12 cellular contexts compared by ENCODE assay signal in the genomic region with DNA sequence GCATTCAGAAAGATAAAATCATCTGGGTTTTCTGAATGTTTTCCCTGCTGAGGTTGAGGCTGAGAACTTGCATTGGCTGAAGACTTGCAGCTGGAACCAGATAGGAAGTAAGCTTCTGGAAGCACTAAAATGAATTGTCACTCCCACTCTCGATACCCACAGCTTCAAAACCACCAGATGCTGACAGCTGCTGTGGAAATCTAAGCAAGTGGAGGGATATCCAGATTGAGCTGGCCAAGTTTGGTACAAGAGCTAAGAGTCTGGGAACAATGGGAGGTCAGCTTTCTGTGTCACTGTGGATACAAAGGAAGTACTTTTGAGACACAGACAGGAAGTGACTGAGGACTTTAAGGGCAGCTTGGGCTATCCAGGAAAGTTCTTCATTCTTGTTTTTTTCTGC. TPM values are rescaled to one million over a fixed set of nuclear protein-coding genes. Genes with fewer than 3 reads are reported as not detected.
A peak's percentile ranks its signal among the peaks of the same experiment; 100 is the strongest.
DNase-seq lines count a peak whose midpoint lies in the region; ATAC-seq, FAIRE-seq and TF ChIP-seq lines count a peak whose summit lies in the region.
"Had no signal": no experiment of that assay in that cellular context is flagged by ENCODE, and none has a peak within 500 bp of the region (broad histone marks: within the 10 kb centered on the region; RNA-seq: fewer than 3 reads in every experiment).

No MANE protein-coding gene starts in this region.

- H3K27me3 ChIP-seq in HL-60 (ENCODE audit: insufficient read depth, poor library complexity, severe bottlenecking) (no peaks in the 10 kb centered on the region), GM12878 (replicated peaks in 1 of 2; ENCODE audit: control insufficient read depth in 2 of 2, insufficient read depth in 2 of 2, low read length in 1 of 2) (no peaks in the 10 kb centered on the region)

- DNase-seq in CD1c-positive myeloid dendritic cell (ENCODE audit: extremely low spot score): peak; percentile 84
- DNase-seq in HL-60 (ENCODE audit: low read depth in 1 of 2, low spot score in 1 of 2): peak in 1 of 2 experiments; percentile 61
- no peak for DNase-seq in GM12878 (ENCODE audit: low read depth, low spot score)
- DNase-seq in myocyte (ENCODE audit: low read depth): peak; percentile 89
- DNase-seq in DMS114 treated with DMSO at 0.1 percent for 48 hours (lab: John Stamatoyannopoulos, UW; ENCODE audit: unreplicated experiment): no peak
- no peak for DNase-seq in HuH-7 (ENCODE audit: low spot score)
- DNase-seq: midbrain; NCI-H1930; stimulated activated CD4-positive, alpha-beta T cell treated with anti-CD3 and anti-CD28 coated beads, Interleukin-2, amount 100 ng/mL, for 48 hours had no signal

- no peaks in the 10 kb centered on the region; the same call in 2 of the 3 replicates for H3K9me3 ChIP-seq in GM12878 (replicated peaks; ENCODE audit: control insufficient read depth, insufficient read depth, low read length)

- SMC1A ChIA-PET in GM12878 (lab: Charles Lee; ENCODE audit: uncharacterized antibody, unreplicated experiment): interaction anchor here (0.7 to 2.3 kb wide), 15 partner anchors 9 to 82 kb away, joined by 3 to 7 read pairs (median 4); no protein-coding TSS in a partner anchor

- no peak for TF ChIP-seq CTCF in HL-60 (IDR thresholded peaks at IDR 0.05; ENCODE audit: insufficient read depth, low read length)
- TF ChIP-seq CTCF in GM12878 (IDR thresholded peaks at IDR 0.05 in 2 of 3, conservative IDR thresholded peaks at IDR 0.05 in 1 of 3; ENCODE audit: control insufficient read depth in 2 of 3, extremely low read depth in 1 of 3, insufficient read depth in 1 of 3, low read depth in 3 of 3, low read length in 3 of 3): no peak

- no peaks in the 10 kb centered on the region for H3K79me2 ChIP-seq in GM12878 (ENCODE audit: control insufficient read depth, insufficient read depth, low read length)

- BruUV-seq in GM12878 (replicated peaks; lab: Mats Ljungman, UMichigan): no TSS peak

- WGBS in GM12878 (ENCODE audit: insufficient coverage, insufficient replicate concordance, low lambda C conversion rate, missing lambda C conversion rate): 0% methylated on average over 1 of the region's 1 CpG

- no peaks in the 10 kb centered on the region for H4K20me1 ChIP-seq in GM12878 (ENCODE audit: control insufficient read depth, insufficient read depth)

- H3K4me2 ChIP-seq in GM12878 (ENCODE audit: control insufficient read depth, insufficient read depth): peak overlapping the region; percentile 21

- intact Hi-C loops in GM12878 (cut with micrococcal nuclease; ENCODE audit: unreplicated experiment): loop anchor here (5.0 kb wide), 1 partner anchor 305 kb away; no protein-coding TSS in a partner anchor

- no peak for TF ChIP-seq POLR2A in GM12878 (IDR thresholded peaks at IDR 0.05; ENCODE audit: low read depth, low read length)

- no peaks in the 10 kb centered on the region for H3K36me3 ChIP-seq in GM12878 (ENCODE audit: control insufficient read depth in 2 of 2, insufficient read depth in 2 of 2, low read length in 1 of 2)

- POLR2A ChIA-PET in GM12878 (lab: Charles Lee): interaction anchor here (1.2 to 1.8 kb wide), 4 partner anchors 24 to 58 kb away, joined by 3 to 8 read pairs (median 4); no protein-coding TSS in a partner anchor

- CTCF ChIA-PET in GM12878 (lab: Yijun Ruan, JAX): interaction anchor here (0.6 to 1.5 kb wide), 8 partner anchors 9 to 185 kb away, joined by 3 to 5 read pairs (median 3); no protein-coding TSS in a partner anchor

- H3K27ac ChIP-seq in HL-60 (replicated peaks) (peak overlapping the region; percentile 8), GM12878 (ENCODE audit: control insufficient read depth, insufficient read depth) (peak overlapping the region; percentile 30; the same call in 1 of the 2 replicates)

- RAD21 ChIA-PET in GM12878 (lab: Charles Lee; ENCODE audit: unreplicated experiment): interaction anchor here (1.0 to 1.4 kb wide), 4 partner anchors 9 to 218 kb away, joined by 3 to 4 read pairs (median 4); no protein-coding TSS in a partner anchor

- H3K4me3 ChIP-seq in HL-60 (replicated peaks; ENCODE audit: insufficient read depth, low read length) (no peak overlapping the region), GM12878 (no peak overlapping the region)

- FAIRE-seq in GM12878 (lab: Jason Lieb, UNC): no peak
- FAIRE-seq: G401.6 had no signal

- no peak for TF ChIP-seq RAD21 in GM12878 (IDR thresholded peaks at IDR 0.05; ENCODE audit: insufficient read depth, low read depth, low read length)

- ATAC-seq in GM12878 (no peak), HG03342 (IDR thresholded peaks at IDR 0.05; ENCODE audit: unreplicated experiment) (no peak), GM21786 (IDR thresholded peaks at IDR 0.05; ENCODE audit: unreplicated experiment) (no peak)

- in situ Hi-C loops in GM12878 (cut with MboI): no loop called here

- peak overlapping the region; percentile 71 for H2AFZ ChIP-seq in GM12878 (ENCODE audit: control insufficient read depth, low read depth, low read length)

- peaks cover 47% of the 10 kb centered on the region for H3K4me1 ChIP-seq in GM12878 (ENCODE audit: control insufficient read depth, insufficient read depth, low read length)

- no peak for TF ChIP-seq EP300 in GM12878 (IDR thresholded peaks at IDR 0.05; ENCODE audit: borderline replicate concordance in 1 of 2, control insufficient read depth in 1 of 2, low read depth in 2 of 2, low read length in 2 of 2)

- H3K9ac ChIP-seq in GM12878 (ENCODE audit: control insufficient read depth, insufficient read depth, low read length): no peak overlapping the region

TF ChIP-seq in GM12878, 131 proteins besides CTCF, POLR2A, EP300 and RAD21 (continues in another document):
- no peak for TF ChIP-seq RBBP5 (conservative IDR thresholded peaks at IDR 0.05)
- TF ChIP-seq, protein P1, sequence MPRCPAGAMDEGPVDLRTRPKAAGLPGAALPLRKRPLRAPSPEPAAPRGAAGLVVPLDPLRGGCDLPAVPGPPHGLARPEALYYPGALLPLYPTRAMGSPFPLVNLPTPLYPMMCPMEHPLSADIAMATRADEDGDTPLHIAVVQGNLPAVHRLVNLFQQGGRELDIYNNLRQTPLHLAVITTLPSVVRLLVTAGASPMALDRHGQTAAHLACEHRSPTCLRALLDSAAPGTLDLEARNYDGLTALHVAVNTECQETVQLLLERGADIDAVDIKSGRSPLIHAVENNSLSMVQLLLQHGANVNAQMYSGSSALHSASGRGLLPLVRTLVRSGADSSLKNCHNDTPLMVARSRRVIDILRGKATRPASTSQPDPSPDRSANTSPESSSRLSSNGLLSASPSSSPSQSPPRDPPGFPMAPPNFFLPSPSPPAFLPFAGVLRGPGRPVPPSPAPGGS (IDR thresholded peaks at IDR 0.05; ENCODE audit: borderline replicate concordance, insufficient read depth, low read depth, low read length, poor library complexity, severe bottlenecking): no peak
- TF ChIP-seq TAF1 (IDR thresholded peaks at IDR 0.05; ENCODE audit: borderline replicate concordance, low read depth, low read length): no peak
- TF ChIP-seq DPF2 (IDR thresholded peaks at IDR 0.05): 0 out of 2 replicates have a peak, but pooled peaks have one; percentile 22
- no peak for TF ChIP-seq SIX5 (IDR thresholded peaks at IDR 0.05; ENCODE audit: low read depth, low read length, severe bottlenecking)
- TF ChIP-seq PAX8 (IDR thresholded peaks at IDR 0.05): no peak
- TF ChIP-seq NR2C2 (IDR thresholded peaks at IDR 0.05; ENCODE audit: borderline replicate concordance, control insufficient read depth, insufficient read length, low read depth): no peak
- no peak for TF ChIP-seq EGR1 (IDR thresholded peaks at IDR 0.05; ENCODE audit: borderline replicate concordance in 1 of 2, low read depth in 2 of 2, low read length in 2 of 2)
- TF ChIP-seq, protein P2, sequence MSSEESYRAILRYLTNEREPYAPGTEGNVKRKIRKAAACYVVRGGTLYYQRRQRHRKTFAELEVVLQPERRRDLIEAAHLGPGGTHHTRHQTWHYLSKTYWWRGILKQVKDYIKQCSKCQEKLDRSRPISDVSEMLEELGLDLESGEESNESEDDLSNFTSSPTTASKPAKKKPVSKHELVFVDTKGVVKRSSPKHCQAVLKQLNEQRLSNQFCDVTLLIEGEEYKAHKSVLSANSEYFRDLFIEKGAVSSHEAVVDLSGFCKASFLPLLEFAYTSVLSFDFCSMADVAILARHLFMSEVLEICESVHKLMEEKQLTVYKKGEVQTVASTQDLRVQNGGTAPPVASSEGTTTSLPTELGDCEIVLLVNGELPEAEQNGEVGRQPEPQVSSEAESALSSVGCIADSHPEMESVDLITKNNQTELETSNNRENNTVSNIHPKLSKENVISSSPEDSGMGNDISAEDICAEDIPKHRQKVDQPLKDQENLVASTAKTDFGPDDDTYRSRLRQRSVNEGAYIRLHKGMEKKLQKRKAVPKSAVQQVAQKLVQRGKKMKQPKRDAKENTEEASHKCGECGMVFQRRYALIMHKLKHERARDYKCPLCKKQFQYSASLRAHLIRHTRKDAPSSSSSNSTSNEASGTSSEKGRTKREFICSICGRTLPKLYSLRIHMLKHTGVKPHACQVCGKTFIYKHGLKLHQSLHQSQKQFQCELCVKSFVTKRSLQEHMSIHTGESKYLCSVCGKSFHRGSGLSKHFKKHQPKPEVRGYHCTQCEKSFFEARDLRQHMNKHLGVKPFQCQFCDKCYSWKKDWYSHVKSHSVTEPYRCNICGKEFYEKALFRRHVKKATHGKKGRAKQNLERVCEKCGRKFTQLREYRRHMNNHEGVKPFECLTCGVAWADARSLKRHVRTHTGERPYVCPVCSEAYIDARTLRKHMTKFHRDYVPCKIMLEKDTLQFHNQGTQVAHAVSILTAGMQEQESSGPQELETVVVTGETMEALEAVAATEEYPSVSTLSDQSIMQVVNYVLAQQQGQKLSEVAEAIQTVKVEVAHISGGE (CRISPR knock-in tag; IDR thresholded peaks at IDR 0.05): no peak

RNA-seq across cellular contexts. Expression of a gene that starts 51.3 kb away (rescaled TPM):
- total RNA-seq in GM12878 (2013; cell fraction: nucleolus; rRNA removed): 514 and 528 TPM in 2 replicates
- 92.1 and 101 TPM in 2 replicates for total RNA-seq in GM12878 (2014; rRNA removed)
- 133 and 148 TPM in 2 replicates for total RNA-seq in GM12878 (2014; rRNA removed; fragmentation: Illumina TruSeq; extraction: Trizol)
- 293 and 295 TPM in 2 replicates for total RNA-seq in GM12878 (2021)
- polyA plus RNA-seq in GM12878 (2011; ENCODE audit: low read depth): 121 TPM
- polyA plus RNA-seq in GM12878 (2011; rRNA removed): 190 and 193 TPM in 2 replicates
- polyA plus RNA-seq in GM12878 (2011; cell fraction: cytosol; rRNA removed): 279 and 303 TPM in 2 replicates
- polyA plus RNA-seq in GM12878 (2011; cell fraction: nucleus; rRNA removed): 148 and 190 TPM in 2 replicates
- 190 and 271 TPM in 2 replicates for polyA plus RNA-seq in GM12878 (2012)
- 264 and 295 TPM in 2 replicates for polyA plus RNA-seq in GM12878 (2014; fragmentation: Illumina TruSeq; extraction: Trizol)
- 10 to 100 TPM; 57.1 to 65.3 TPM for polyA plus RNA-seq in GM12878 (2014; fragmentation: Nextera tagmentation; extraction: Ambion mirVana)
- polyA plus RNA-seq in GM12878 (2014; rRNA removed): 188 and 201 TPM in 2 replicates
- 100 to 1,000 TPM in 1 of 2 experiments, 10 to 100 TPM in 1; 95.6 to 108 TPM for polyA plus RNA-seq in GM12878 (2016; fragmentation: Nextera tagmentation; extraction: Ambion mirVana)
- 318 and 386 TPM in 2 replicates for polyA minus RNA-seq in GM12878 (2011; rRNA and poly(A)+ RNA removed)
- polyA minus RNA-seq in GM12878 (2011; cell fraction: cytosol; rRNA and poly(A)+ RNA removed): 126 and 137 TPM in 2 replicates
- 179 and 299 TPM in 2 replicates for polyA minus RNA-seq in GM12878 (2011; cell fraction: nucleus; rRNA and poly(A)+ RNA removed)
- 62.9 and 95.4 TPM in 2 replicates for total RNA-seq in myocyte
- 96.3 TPM for polyA plus RNA-seq in myocyte (2012)

Comparison
In these comparisons a context has a peak if more than half of its experiments do, and no peak if none do; other contexts are left out.
1. DNase-seq: peak in CD1c-positive myeloid dendritic cell (single experiment) and myocyte (single experiment); none in GM12878 (single experiment), DMS114 treated with DMSO at 0.1 percent for 48 hours (single experiment) and HuH-7 (single experiment).